In the genomic region with DNA sequence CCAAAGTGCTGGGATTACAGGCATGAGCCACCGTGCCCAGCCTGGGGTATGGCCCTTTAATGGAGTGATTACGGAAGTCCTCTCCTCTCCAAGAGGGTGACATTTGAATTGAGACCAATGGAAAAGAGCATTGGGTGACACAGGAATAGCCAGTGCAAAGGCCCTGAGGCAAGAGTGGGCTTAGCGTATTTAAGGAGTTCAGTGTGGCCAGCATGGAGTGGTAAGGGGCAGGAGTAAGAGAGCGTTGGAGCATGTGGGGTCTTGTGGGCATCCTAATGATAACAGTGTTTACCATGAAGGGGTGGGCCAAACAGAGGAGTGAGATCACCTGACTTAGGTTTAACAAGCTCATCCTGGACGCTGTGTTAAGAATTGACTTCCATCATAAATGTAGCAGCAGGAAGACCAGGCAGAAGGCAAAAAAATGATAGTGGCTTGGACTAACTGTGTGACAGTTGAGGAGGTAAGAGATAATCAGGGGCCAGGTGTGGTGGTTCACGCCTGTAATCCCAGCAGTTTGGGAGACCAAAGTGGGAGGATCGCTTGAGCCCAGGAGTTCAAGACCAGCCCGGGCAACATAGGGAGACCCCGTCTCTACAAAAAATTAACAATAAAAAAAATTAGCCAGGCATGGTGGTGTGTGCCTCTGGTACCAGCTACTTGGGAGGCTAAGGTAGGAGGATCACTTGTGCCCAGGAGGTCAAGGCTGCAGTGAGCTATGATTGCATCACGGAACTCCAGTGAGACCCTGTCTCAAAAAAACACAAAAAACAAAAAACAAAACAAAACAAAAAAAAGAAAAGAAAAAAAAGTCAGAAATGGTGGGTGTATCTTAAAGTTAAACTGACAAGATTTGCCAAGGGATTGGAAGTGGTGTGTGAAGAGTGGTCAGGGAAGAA, we compare ENCODE assay signal across 1 cellular context.
TF ChIP-seq lines count a peak whose summit lies in the region.

No MANE protein-coding gene starts in this region.

TF ChIP-seq in HEK293, 187 proteins besides CTCF, POLR2A, EP300 and RAD21 (continued from another document):
- TF ChIP-seq, protein P1, sequence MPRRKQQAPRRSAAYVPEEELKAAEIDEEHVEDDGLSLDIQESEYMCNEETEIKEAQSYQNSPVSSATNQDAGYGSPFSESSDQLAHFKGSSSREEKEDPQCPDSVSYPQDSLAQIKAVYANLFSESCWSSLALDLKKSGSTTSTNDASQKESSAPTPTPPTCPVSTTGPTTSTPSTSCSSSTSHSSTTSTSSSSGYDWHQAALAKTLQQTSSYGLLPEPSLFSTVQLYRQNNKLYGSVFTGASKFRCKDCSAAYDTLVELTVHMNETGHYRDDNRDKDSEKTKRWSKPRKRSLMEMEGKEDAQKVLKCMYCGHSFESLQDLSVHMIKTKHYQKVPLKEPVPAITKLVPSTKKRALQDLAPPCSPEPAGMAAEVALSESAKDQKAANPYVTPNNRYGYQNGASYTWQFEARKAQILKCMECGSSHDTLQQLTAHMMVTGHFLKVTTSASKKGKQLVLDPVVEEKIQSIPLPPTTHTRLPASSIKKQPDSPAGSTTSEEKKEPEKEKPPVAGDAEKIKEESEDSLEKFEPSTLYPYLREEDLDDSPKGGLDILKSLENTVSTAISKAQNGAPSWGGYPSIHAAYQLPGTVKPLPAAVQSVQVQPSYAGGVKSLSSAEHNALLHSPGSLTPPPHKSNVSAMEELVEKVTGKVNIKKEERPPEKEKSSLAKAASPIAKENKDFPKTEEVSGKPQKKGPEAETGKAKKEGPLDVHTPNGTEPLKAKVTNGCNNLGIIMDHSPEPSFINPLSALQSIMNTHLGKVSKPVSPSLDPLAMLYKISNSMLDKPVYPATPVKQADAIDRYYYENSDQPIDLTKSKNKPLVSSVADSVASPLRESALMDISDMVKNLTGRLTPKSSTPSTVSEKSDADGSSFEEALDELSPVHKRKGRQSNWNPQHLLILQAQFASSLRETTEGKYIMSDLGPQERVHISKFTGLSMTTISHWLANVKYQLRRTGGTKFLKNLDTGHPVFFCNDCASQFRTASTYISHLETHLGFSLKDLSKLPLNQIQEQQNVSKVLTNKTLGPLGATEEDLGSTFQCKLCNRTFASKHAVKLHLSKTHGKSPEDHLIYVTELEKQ (tag by site-specific recombination; IDR thresholded peaks at IDR 0.05; ENCODE audit: borderline replicate concordance), result no peak
